Comparison of ENCODE assay signal across 17 cellular contexts in the genomic region with DNA sequence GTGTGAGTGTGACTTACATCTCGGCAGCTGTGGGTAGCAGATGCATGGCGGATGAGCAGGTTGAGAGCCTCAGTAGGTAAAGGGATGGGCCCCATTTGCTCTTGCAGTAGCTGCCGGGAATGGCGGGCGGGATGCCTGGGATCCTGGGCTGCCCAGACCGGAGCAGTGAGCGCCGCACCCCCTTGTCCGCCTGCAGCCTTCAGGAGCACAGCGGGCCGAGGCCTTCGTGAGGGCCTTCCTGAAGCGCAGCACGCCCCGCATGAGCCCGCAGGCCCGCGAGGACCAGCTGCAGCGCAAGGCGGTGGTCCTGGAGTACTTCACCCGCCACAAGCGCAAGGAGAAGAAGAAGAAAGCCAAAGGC. TPM values are rescaled to one million over a fixed set of nuclear protein-coding genes. Genes with fewer than 3 reads are reported as not detected.
DNase-seq lines count a peak whose midpoint lies in the region; ATAC-seq and TF ChIP-seq lines count a peak whose summit lies in the region.
"Had no signal": no experiment of that assay in that cellular context is flagged by ENCODE, and none has a peak within 500 bp of the region (broad histone marks: within the 10 kb centered on the region; RNA-seq: fewer than 3 reads in every experiment).

No MANE protein-coding gene starts in this region.

- no peak overlapping the region; the same call in 1 of the 2 replicates for H3K4me2 ChIP-seq in GM23338

- 83 to 87% (median 84%) methylated on average over 14 to 22 of the region's 22 CpGs for WGBS in spleen, 5 donors

- H3K27me3 Mint-ChIP-seq in GM23338 (ENCODE audit: insufficient read depth, low read depth, poor library complexity) (peaks cover 8% of the 10 kb centered on the region), naive B cell (no peaks in the 10 kb centered on the region)
- no peaks in the 10 kb centered on the region for H3K27me3 Mint-ChIP-seq in activated CD8-positive, alpha-beta T cell treated with anti-CD3 and anti-CD28 coated beads, Interleukin-2, amount 10 ng/mL, durations not matched to agents 7 days and 5 days (ENCODE audit: low read depth)
- H3K27me3 Mint-ChIP-seq: activated CD4-positive, alpha-beta T cell treated with anti-CD3 and anti-CD28 coated beads, Interleukin-2, amount 10 ng/mL, durations not matched to agents 7 days and 5 days; activated naive CD8-positive, alpha-beta T cell had no signal

- CTCF ChIA-PET in activated CD8-positive, alpha-beta T cell treated with anti-CD3 and anti-CD28 coated beads, Interleukin-2, amount 10 ng/mL, durations not matched to agents 7 days and 5 days (lab: Charles Lee), result interaction anchor here (0.7 to 10.9 kb wide), 28 partner anchors 11 to 203 kb away, joined by 3 to 204 read pairs (median 5); partner anchors contain the start of genes C19orf12 and PLEKHF1

- no peak for DNase-seq in GM23338 (ENCODE audit: low spot score)
- DNase-seq in activated CD8-positive, alpha-beta T cell treated with anti-CD3 and anti-CD28 coated beads, Interleukin-2, amount 10 ng/mL, durations not matched to agents 7 days and 5 days, result no peak
- DNase-seq in naive B cell, result peak; percentile 9
- peak; percentile 87 for DNase-seq in spleen
- DNase-seq in NCI-H1092 (lab: John Stamatoyannopoulos, UW), result no peak
- no peak for DNase-seq in putamen (ENCODE audit: low spot score)
- DNase-seq in H7, result no peak
- DNase-seq: NCI-H187 treated with DMSO at 0.1 percent for 48 hours had no signal

- peaks cover 18% of the 10 kb centered on the region for H3K79me2 ChIP-seq in GM23338 (replicated peaks; ENCODE audit: insufficient read depth)

- TF ChIP-seq CTCF in GM23338 (conservative IDR thresholded peaks at IDR 0.05; ENCODE audit: low read depth in 2 of 2) (no peak), spleen (IDR thresholded peaks at IDR 0.05 in 8 of 11, conservative IDR thresholded peaks at IDR 0.05 in 3 of 11) (no peak)

- H3K4me3 ChIP-seq in GM23338 (no peak overlapping the region), spleen (peak overlapping the region in 1 of 8 donors; percentile 15), H7 (ENCODE audit: insufficient read depth, low read depth, low read length) (no peak overlapping the region)
- H3K4me3 ChIP-seq: ascending aorta, SK-N-MC, upper lobe of left lung had no signal

- no peaks in the 10 kb centered on the region for H3K27me3 ChIP-seq in GM23338 (ENCODE audit: insufficient read depth)
- H3K27me3 ChIP-seq in spleen (replicated peaks in 1 of 7), result no peaks in the 10 kb centered on the region
- H3K27me3 ChIP-seq in H7 (ENCODE audit: control insufficient read depth, insufficient read depth, low read length), result no peaks in the 10 kb centered on the region
- H3K27me3 ChIP-seq: ascending aorta, dorsolateral prefrontal cortex, upper lobe of left lung had no signal

- H3K27ac Mint-ChIP-seq in GM23338 (no peak overlapping the region), naive B cell (peak overlapping the region; percentile 94 to 99 (median 97))
- peak overlapping the region; percentile 60 for H3K27ac Mint-ChIP-seq in activated CD8-positive, alpha-beta T cell treated with anti-CD3 and anti-CD28 coated beads, Interleukin-2, amount 10 ng/mL, durations not matched to agents 7 days and 5 days

- no peaks in the 10 kb centered on the region for H3K9me3 Mint-ChIP-seq in GM23338
- H3K9me3 Mint-ChIP-seq in activated CD8-positive, alpha-beta T cell treated with anti-CD3 and anti-CD28 coated beads, Interleukin-2, amount 10 ng/mL, durations not matched to agents 7 days and 5 days (ENCODE audit: insufficient read depth), result no peaks in the 10 kb centered on the region
- H3K9me3 Mint-ChIP-seq in naive B cell, result no peaks in the 10 kb centered on the region
- H3K9me3 Mint-ChIP-seq: activated CD4-positive, alpha-beta T cell treated with anti-CD3 and anti-CD28 coated beads, Interleukin-2, amount 10 ng/mL, durations not matched to agents 7 days and 5 days; T-helper 2 cell treated with Interferon-gamma antibody and Interleukin-4, amounts not matched to agents 5 μg/mL and 100 μg/mL, for 36 hours had no signal

- no peaks in the 10 kb centered on the region for H4K20me1 ChIP-seq in GM23338 (replicated peaks; ENCODE audit: insufficient read depth)

- no peak overlapping the region for H2AFZ ChIP-seq in GM23338

- no peak overlapping the region; the same call in 2 of the 3 replicates for H3K4me3 Mint-ChIP-seq in GM23338
- no peak overlapping the region for H3K4me3 Mint-ChIP-seq in activated CD8-positive, alpha-beta T cell treated with anti-CD3 and anti-CD28 coated beads, Interleukin-2, amount 10 ng/mL, durations not matched to agents 7 days and 5 days
- peak overlapping the region in 1 of 8 donors; percentile 76 for H3K4me3 Mint-ChIP-seq in naive B cell
- H3K4me3 Mint-ChIP-seq: activated CD4-positive, alpha-beta T cell treated with anti-CD3 and anti-CD28 coated beads, Interleukin-2, amount 10 ng/mL, durations not matched to agents 7 days and 5 days; activated naive CD8-positive, alpha-beta T cell; T-helper 2 cell treated with Interferon-gamma antibody and Interleukin-4, amounts not matched to agents 5 μg/mL and 100 μg/mL, for 36 hours had no signal

- no peaks in the 10 kb centered on the region for H3F3A ChIP-seq in GM23338 (replicated peaks; ENCODE audit: low read depth)

- H3K27ac ChIP-seq in GM23338 (ENCODE audit: low read depth) (peak overlapping the region; percentile 20; the same call in 1 of the 2 replicates), spleen (peak overlapping the region in 5 of 8 donors; percentile 6 to 75 (median 52))
- H3K27ac ChIP-seq: ascending aorta, RWPE1, SK-N-MC, upper lobe of left lung had no signal

- H3K4me1 ChIP-seq in GM23338 (ENCODE audit: insufficient read depth) (no peaks in the 10 kb centered on the region; the same call in 1 of the 2 replicates), spleen (peaks cover 7 to 48% (median 32%) of the 10 kb centered on the region in 6 donors)

- H3K9me2 ChIP-seq in GM23338 (ENCODE audit: insufficient read depth), result no peaks in the 10 kb centered on the region

- no peak for TF ChIP-seq POLR2A in spleen (IDR thresholded peaks at IDR 0.05)

- H3K36me3 ChIP-seq in GM23338 (ENCODE audit: insufficient read depth) (no peaks in the 10 kb centered on the region), spleen (peaks cover 8 to 70% (median 56%) of the 10 kb centered on the region in 6 donors), H7 (replicated peaks; ENCODE audit: control insufficient read depth, insufficient read depth, low read length) (peaks cover 18% of the 10 kb centered on the region)

- intact Hi-C loops in spleen (cut with DNase I; ENCODE audit: low total_unique reads), result loop anchor here (1.0 to 10.0 kb wide), 2 partner anchors 55 to 106 kb away; partner anchors contain the start of gene PLEKHF1

- no peaks in the 10 kb centered on the region for H3K9me3 ChIP-seq in spleen
- H3K9me3 ChIP-seq: ascending aorta, upper lobe of left lung had no signal

- POLR2A ChIA-PET in activated CD8-positive, alpha-beta T cell treated with anti-CD3 and anti-CD28 coated beads, Interleukin-2, amount 10 ng/mL, durations not matched to agents 7 days and 5 days (lab: Charles Lee), result interaction anchor here (0.7 to 2.1 kb wide), 7 partner anchors 21 to 101 kb away, joined by 3 to 9 read pairs (median 5); no protein-coding TSS in a partner anchor

- ATAC-seq in GM23338, result peak; percentile 19
- no peak for ATAC-seq in activated CD8-positive, alpha-beta T cell treated with anti-CD3 and anti-CD28 coated beads, Interleukin-2, amount 10 ng/mL, durations not matched to agents 7 days and 5 days
- no peak for ATAC-seq in naive B cell (ENCODE audit: low read depth in 2 of 2)
- no peak for ATAC-seq in HG02973 (IDR thresholded peaks at IDR 0.05; ENCODE audit: unreplicated experiment)

- H3K36me3 Mint-ChIP-seq in GM23338 (ENCODE audit: low read depth), result peaks cover 44% of the 10 kb centered on the region
- H3K36me3 Mint-ChIP-seq in activated CD8-positive, alpha-beta T cell treated with anti-CD3 and anti-CD28 coated beads, Interleukin-2, amount 10 ng/mL, durations not matched to agents 7 days and 5 days (ENCODE audit: low read depth), result peaks cover 50% of the 10 kb centered on the region
- peaks cover 5 to 16% of the 10 kb centered on the region in 2 donors for H3K36me3 Mint-ChIP-seq in naive B cell

- H3K4me1 Mint-ChIP-seq in GM23338 (peaks cover 5% of the 10 kb centered on the region), naive B cell (peaks cover 24 to 43% (median 35%) of the 10 kb centered on the region in 3 donors)
- peaks cover 28% of the 10 kb centered on the region for H3K4me1 Mint-ChIP-seq in activated CD8-positive, alpha-beta T cell treated with anti-CD3 and anti-CD28 coated beads, Interleukin-2, amount 10 ng/mL, durations not matched to agents 7 days and 5 days (ENCODE audit: low read depth)

TF ChIP-seq in GM23338, 12 proteins besides CTCF, POLR2A, EP300 and RAD21:
- TF ChIP-seq NANOG (IDR thresholded peaks at IDR 0.05; ENCODE audit: borderline replicate concordance), result no peak
- TF ChIP-seq ZNF114 (CRISPR knock-in tag; IDR thresholded peaks at IDR 0.05), result no peak
- TF ChIP-seq POLR2AphosphoS5 (IDR thresholded peaks at IDR 0.05; ENCODE audit: low read depth), result no peak
- no peak for TF ChIP-seq EZH2phosphoT487 (IDR thresholded peaks at IDR 0.05; ENCODE audit: unreplicated experiment)

RNA-seq across cellular contexts. Expression of gene POP4, which starts 4.1 kb away (rescaled TPM):
- 35.5 and 37.2 TPM in 2 replicates for total RNA-seq in GM23338 (2014; rRNA removed; shearing (Covaris generic))
- 58.3 and 62.0 TPM in 2 replicates for polyA plus RNA-seq in GM23338 (2016; fragmentation: Nextera tagmentation; extraction: Ambion mirVana)
- 100 to 1,000 TPM; 101 to 103 TPM for total RNA-seq in activated CD8-positive, alpha-beta T cell treated with anti-CD3 and anti-CD28 coated beads, Interleukin-2, amount 10 ng/mL, durations not matched to agents 7 days and 5 days
- 100 to 1,000 TPM; 106 to 154 (median 137) TPM for polyA plus RNA-seq in naive B cell (ENCODE audit: low read depth in 6 of 6)
- 10 to 100 TPM; 49.3 to 73.1 (median 60.7) TPM for total RNA-seq in spleen
- 10 to 100 TPM; 54.5 to 69.1 (median 68.8) TPM for polyA plus RNA-seq in spleen
- total RNA-seq in H7 (2014; rRNA removed; shearing (Covaris generic)), result 63.5 and 69.1 TPM in 2 replicates

RNA-seq across cellular contexts. Expression of gene PLEKHF1, which starts 55.1 kb away (rescaled TPM):
- total RNA-seq in GM23338 (2014; rRNA removed; shearing (Covaris generic)), result 16.0 and 25.1 TPM in 2 replicates
- polyA plus RNA-seq in GM23338 (2016; fragmentation: Nextera tagmentation; extraction: Ambion mirVana) (10.1 and 12.1 TPM in 2 replicates), naive B cell (ENCODE audit: low read depth in 6 of 6) (1 to 10 TPM; 1.9 to 5.8 (median 2.7) TPM), spleen (10 to 100 TPM in 2 of 3 donors, 1 to 10 TPM in 1; 9.7 to 18.6 (median 10.7) TPM)
- 10 to 100 TPM; 46.0 to 47.7 TPM for total RNA-seq in activated CD8-positive, alpha-beta T cell treated with anti-CD3 and anti-CD28 coated beads, Interleukin-2, amount 10 ng/mL, durations not matched to agents 7 days and 5 days
- total RNA-seq in spleen, result 10 to 100 TPM; 12.4 to 28.0 (median 18.5) TPM
- 12.9 and 19.4 TPM in 2 replicates for total RNA-seq in H7 (2014; rRNA removed; shearing (Covaris generic))

Comparison
In these comparisons a context has a peak if more than half of its experiments do, and no peak if none do; other contexts are left out.
1. DNase-seq: peak in naive B cell (single experiment) and spleen (single experiment); none in GM23338 (single experiment), activated CD8-positive, alpha-beta T cell treated with anti-CD3 and anti-CD28 coated beads, Interleukin-2, amount 10 ng/mL, durations not matched to agents 7 days and 5 days (single experiment), NCI-H1092 (single experiment), putamen (single experiment) and H7 (single experiment).